ENCODE assay signal across 26 cellular contexts in genomic region chr6:169622618-169623017, GRCh38.
DNase-seq lines count a peak whose midpoint lies in the region; ATAC-seq and TF ChIP-seq lines count a peak whose summit lies in the region.
"Had no signal": no experiment of that assay in that cellular context is flagged by ENCODE, and none has a peak within 500 bp of the region (broad histone marks: within the 10 kb centered on the region; RNA-seq: fewer than 3 reads in every experiment).

No MANE protein-coding gene starts in this region.

- H3K36me3 ChIP-seq in endodermal cell (ENCODE audit: control insufficient read depth, insufficient read depth, low read length): peaks cover 32% of the 10 kb centered on the region

- no peak overlapping the region for H3K18ac ChIP-seq in H9 (ENCODE audit: insufficient read length, low read depth, low read length)

- ATAC-seq in GM18505 (IDR thresholded peaks at IDR 0.05; ENCODE audit: unreplicated experiment): no peak
- ATAC-seq: A549; activated naive CD8-positive, alpha-beta T cell treated with anti-CD3 and anti-CD28 coated beads, Interleukin-2, amount 50 U/mL, for 24 hours; PC-3 had no signal

- H4K91ac ChIP-seq in H9 (ENCODE audit: insufficient read length, low read depth, low read length): no peak overlapping the region

- CTCF ChIA-PET in activated CD4-positive, alpha-beta memory T cell treated with anti-CD3 and anti-CD28 coated beads, Interleukin-2, amount 10 ng/mL, durations not matched to agents 7 days and 5 days (lab: Charles Lee): no interaction called here

- H3K36me3 Mint-ChIP-seq in H9 (ENCODE audit: insufficient read depth in 1 of 3, low read depth in 3 of 3) (peaks cover 28 to 43% (median 41%) of the 10 kb centered on the region in 3 experiments), endodermal cell (ENCODE audit: low read depth) (peaks cover 89% of the 10 kb centered on the region), mesothelial cell of epicardium (peaks cover 20% of the 10 kb centered on the region)
- H3K36me3 Mint-ChIP-seq in activated CD4-positive, alpha-beta memory T cell treated with anti-CD3 and anti-CD28 coated beads, Interleukin-2, amount 10 ng/mL, durations not matched to agents 7 days and 5 days (ENCODE audit: low read depth): no peaks in the 10 kb centered on the region

- no peak overlapping the region for H3K14ac ChIP-seq in H9 (ENCODE audit: insufficient read depth, low read length)

- no peak overlapping the region for H2BK20ac ChIP-seq in H9 (ENCODE audit: low read depth, low read length, poor library complexity, severe bottlenecking)

- H3T11ph ChIP-seq in H9 (ENCODE audit: low read length): no peak overlapping the region

- DNase-seq in H9: no peak
- peak; percentile 28 for DNase-seq in NB4 (ENCODE audit: low read depth)
- no peak for DNase-seq in endodermal cell
- DNase-seq in mesothelial cell of epicardium (ENCODE audit: low spot score in 2 of 2, unreplicated experiment in 2 of 2): no peak
- DNase-seq in amygdala (lab: John Stamatoyannopoulos, UW): no peak
- no peak for DNase-seq in activated CD4-positive, alpha-beta memory T cell treated with anti-CD3 and anti-CD28 coated beads, Interleukin-2, amount 10 ng/mL, durations not matched to agents 7 days and 5 days
- no peak for DNase-seq in activated CD4-positive, alpha-beta T cell treated with anti-CD3 and anti-CD28 coated beads, Interleukin-2, amount 50 U/mL, for 48 hours
- DNase-seq: activated CD4-positive, alpha-beta T cell treated with anti-CD3 and anti-CD28 coated beads for 1 hour; activated CD8-positive, alpha-beta memory T cell treated with anti-CD3 and anti-CD28 coated beads for 24 hours; activated gamma-delta T cell treated with Interleukin-2 at 50 U/mL for 16 hours; activated naive CD8-positive, alpha-beta T cell treated with anti-CD3 and anti-CD28 coated beads, Interleukin-2, amount 50 U/mL, for 24 hours; activated T-cell treated with anti-CD3 and anti-CD28 coated beads, Interleukin-2, amount 50 U/mL, for 1 hour; CD8-positive, alpha-beta memory T cell; glutamatergic neuron; kidney; NCI-H1417; NCI-H2081 treated with DMSO at 0.1 percent for 48 hours; NCI-H345; PC-3; SJCRH30; stimulated activated CD4-positive, alpha-beta T cell treated with anti-CD3 and anti-CD28 coated beads, Interleukin-2, amount 100 ng/mL, for 24 hours had no signal

- TF ChIP-seq CTCF in H9 (conservative IDR thresholded peaks at IDR 0.05) (no peak), NB4 (IDR thresholded peaks at IDR 0.05; ENCODE audit: low read depth, low read length) (no peak), endodermal cell (conservative IDR thresholded peaks at IDR 0.05) (no peak), mesothelial cell of epicardium (IDR thresholded peaks at IDR 0.05; ENCODE audit: unreplicated experiment) (no peak)

- no peaks in the 10 kb centered on the region for H3K9me3 ChIP-seq in H9 (ENCODE audit: control insufficient read depth, low read depth, low read length)
- peaks cover 16% of the 10 kb centered on the region for H3K9me3 ChIP-seq in endodermal cell (ENCODE audit: control insufficient read depth, low read length)
- H3K9me3 ChIP-seq: A549, SJCRH30 had no signal

- no peak overlapping the region for H3K56ac ChIP-seq in H9 (ENCODE audit: insufficient read length, low read depth, low read length)

- H3K4me1 ChIP-seq in H9 (ENCODE audit: insufficient read depth, low read length) (peaks cover 13% of the 10 kb centered on the region; the same call in 1 of the 2 replicates), endodermal cell (ENCODE audit: control insufficient read depth, insufficient read depth, low read length) (peaks cover 17% of the 10 kb centered on the region)

- no peak overlapping the region for H2BK5ac ChIP-seq in H9 (ENCODE audit: insufficient read length, low read length)

- no peak overlapping the region for H3K4ac ChIP-seq in H9 (ENCODE audit: low read depth, low read length)

- H3K27me3 ChIP-seq in H9 (ENCODE audit: insufficient read depth, low read length) (no peaks in the 10 kb centered on the region), endodermal cell (ENCODE audit: control insufficient read depth, insufficient read depth, low read length, poor library complexity, severe bottlenecking) (no peaks in the 10 kb centered on the region)
- H3K27me3 ChIP-seq: SJCRH30 had no signal

- H2BK120ac ChIP-seq in H9 (ENCODE audit: low read depth, low read length, poor library complexity, severe bottlenecking): no peak overlapping the region

- H3K27ac Mint-ChIP-seq in H9 (peak overlapping the region in 2 of 3 experiments; percentile 51 to 93; a peak in 3 of 7 replicates), endodermal cell (peak overlapping the region; percentile 52), mesothelial cell of epicardium (peak overlapping the region; percentile 74)
- no peak overlapping the region for H3K27ac Mint-ChIP-seq in activated CD4-positive, alpha-beta memory T cell treated with anti-CD3 and anti-CD28 coated beads, Interleukin-2, amount 10 ng/mL, durations not matched to agents 7 days and 5 days
- H3K27ac Mint-ChIP-seq: activated naive CD8-positive, alpha-beta T cell treated with anti-CD3 and anti-CD28 coated beads, Interleukin-2, amount 50 U/mL, for 24 hours; B cell; brain had no signal

- no peak overlapping the region for H2AK5ac ChIP-seq in H9 (ENCODE audit: insufficient read length, low read length)

- H2AFZ ChIP-seq in H9 (ENCODE audit: low read length): no peak overlapping the region

- H3K79me1 ChIP-seq in H9 (ENCODE audit: insufficient read depth, low read depth, low read length, poor library complexity, severe bottlenecking): no peaks in the 10 kb centered on the region

- no peak overlapping the region for H3K23ac ChIP-seq in H9 (ENCODE audit: insufficient read length, low read depth, low read length)

- H3K79me2 ChIP-seq in H9 (ENCODE audit: insufficient read depth, low read length): no peaks in the 10 kb centered on the region

- H4K5ac ChIP-seq in H9 (ENCODE audit: insufficient read length, low read depth, low read length): no peak overlapping the region

- no peak for TF ChIP-seq POLR2A in NB4 (IDR thresholded peaks at IDR 0.05; ENCODE audit: extremely low read depth, insufficient read length)
- TF ChIP-seq POLR2A in GM18505 (IDR thresholded peaks at IDR 0.05; ENCODE audit: borderline replicate concordance, extremely low read depth, insufficient read depth, insufficient read length): no peak

- POLR2A ChIA-PET in activated CD4-positive, alpha-beta memory T cell treated with anti-CD3 and anti-CD28 coated beads, Interleukin-2, amount 10 ng/mL, durations not matched to agents 7 days and 5 days (lab: Charles Lee): interaction anchor here (0.6 kb wide), 1 partner anchor 139 kb away, joined by 3 read pairs; no protein-coding TSS in a partner anchor

- no peak overlapping the region for H3K4me2 ChIP-seq in H9 (ENCODE audit: insufficient read depth, insufficient read length, low read length)
- H3K4me2 ChIP-seq: A549 had no signal

- H3K27me3 Mint-ChIP-seq in H9 (ENCODE audit: low read depth) (no peaks in the 10 kb centered on the region), endodermal cell (ENCODE audit: insufficient read depth) (no peaks in the 10 kb centered on the region), mesothelial cell of epicardium (ENCODE audit: low read depth) (no peaks in the 10 kb centered on the region)
- H3K27me3 Mint-ChIP-seq in activated CD4-positive, alpha-beta memory T cell treated with anti-CD3 and anti-CD28 coated beads, Interleukin-2, amount 10 ng/mL, durations not matched to agents 7 days and 5 days: no peaks in the 10 kb centered on the region
- H3K27me3 Mint-ChIP-seq: activated naive CD8-positive, alpha-beta T cell treated with anti-CD3 and anti-CD28 coated beads, Interleukin-2, amount 50 U/mL, for 24 hours; B cell; brain; CD8-positive, alpha-beta memory T cell had no signal

- no peaks in the 10 kb centered on the region for H4K20me1 ChIP-seq in H9 (ENCODE audit: control insufficient read depth, insufficient read depth, insufficient read length)

- H3K4me3 ChIP-seq in NB4 (ENCODE audit: low read depth, low read length) (no peak overlapping the region), endodermal cell (ENCODE audit: low read length) (no peak overlapping the region)
- H3K4me3 ChIP-seq: A549, lung, SJCRH30 had no signal

- H3K23me2 ChIP-seq in H9 (ENCODE audit: insufficient read length, low read depth, low read length, poor library complexity, severe bottlenecking): no peaks in the 10 kb centered on the region

- no peak overlapping the region; a peak in 1 of 5 replicates for H3K4me3 Mint-ChIP-seq in H9
- no peak overlapping the region for H3K4me3 Mint-ChIP-seq in endodermal cell
- H3K4me3 Mint-ChIP-seq in mesothelial cell of epicardium: no peak overlapping the region
- H3K4me3 Mint-ChIP-seq in activated CD4-positive, alpha-beta memory T cell treated with anti-CD3 and anti-CD28 coated beads, Interleukin-2, amount 10 ng/mL, durations not matched to agents 7 days and 5 days: no peak overlapping the region
- H3K4me3 Mint-ChIP-seq: activated naive CD8-positive, alpha-beta T cell treated with anti-CD3 and anti-CD28 coated beads, Interleukin-2, amount 50 U/mL, for 24 hours; B cell; brain; CD8-positive, alpha-beta memory T cell had no signal

- no peak overlapping the region for H3K9ac ChIP-seq in H9 (ENCODE audit: extremely low read depth, insufficient read length, low read length)
- H3K9ac ChIP-seq in endodermal cell (ENCODE audit: extremely low read depth, low read length, poor library complexity, severe bottlenecking): no peak overlapping the region

- H2BK15ac ChIP-seq in H9 (ENCODE audit: low read depth, low read length): no peak overlapping the region

- no peak overlapping the region for H2BK12ac ChIP-seq in H9 (ENCODE audit: insufficient read length, low read depth, low read length)

- peaks cover 38 to 48% of the 10 kb centered on the region in 2 experiments for H3K4me1 Mint-ChIP-seq in H9
- H3K4me1 Mint-ChIP-seq in endodermal cell: peaks cover 25% of the 10 kb centered on the region
- H3K4me1 Mint-ChIP-seq in mesothelial cell of epicardium: peaks cover 38% of the 10 kb centered on the region
- no peaks in the 10 kb centered on the region for H3K4me1 Mint-ChIP-seq in activated CD4-positive, alpha-beta memory T cell treated with anti-CD3 and anti-CD28 coated beads, Interleukin-2, amount 10 ng/mL, durations not matched to agents 7 days and 5 days
- H3K4me1 Mint-ChIP-seq: activated naive CD8-positive, alpha-beta T cell treated with anti-CD3 and anti-CD28 coated beads, Interleukin-2, amount 50 U/mL, for 24 hours; CD8-positive, alpha-beta memory T cell had no signal

- no CpG with 5 or more reads among the region's 6 CpGs for WGBS in H9 (ENCODE audit: extremely low coverage, insufficient read length, low lambda C conversion rate)
- 89 to 92% methylated on average over 5 to 6 of the region's 6 CpGs for WGBS in endodermal cell (ENCODE audit: insufficient coverage in 1 of 2, insufficient read length in 1 of 2), 2 experiments

- H3K27ac ChIP-seq in H9 (ENCODE audit: insufficient read length, low read depth, low read length) (no peak overlapping the region), endodermal cell (ENCODE audit: low read depth, low read length) (no peak overlapping the region)
- H3K27ac ChIP-seq: SJCRH30 had no signal

- H3K9me3 Mint-ChIP-seq in H9 (peaks cover 2 to 9% of the 10 kb centered on the region in 2 experiments; a peak in 3 of 5 replicates), endodermal cell (peaks cover 60% of the 10 kb centered on the region), mesothelial cell of epicardium (no peaks in the 10 kb centered on the region)
- peaks cover 10% of the 10 kb centered on the region for H3K9me3 Mint-ChIP-seq in activated CD4-positive, alpha-beta memory T cell treated with anti-CD3 and anti-CD28 coated beads, Interleukin-2, amount 10 ng/mL, durations not matched to agents 7 days and 5 days
- H3K9me3 Mint-ChIP-seq: activated naive CD8-positive, alpha-beta T cell treated with anti-CD3 and anti-CD28 coated beads, Interleukin-2, amount 50 U/mL, for 24 hours; CD8-positive, alpha-beta memory T cell had no signal

- no peak overlapping the region for H4K8ac ChIP-seq in H9 (replicated peaks; ENCODE audit: insufficient read length, low read depth, low read length)
